In the genomic region with DNA sequence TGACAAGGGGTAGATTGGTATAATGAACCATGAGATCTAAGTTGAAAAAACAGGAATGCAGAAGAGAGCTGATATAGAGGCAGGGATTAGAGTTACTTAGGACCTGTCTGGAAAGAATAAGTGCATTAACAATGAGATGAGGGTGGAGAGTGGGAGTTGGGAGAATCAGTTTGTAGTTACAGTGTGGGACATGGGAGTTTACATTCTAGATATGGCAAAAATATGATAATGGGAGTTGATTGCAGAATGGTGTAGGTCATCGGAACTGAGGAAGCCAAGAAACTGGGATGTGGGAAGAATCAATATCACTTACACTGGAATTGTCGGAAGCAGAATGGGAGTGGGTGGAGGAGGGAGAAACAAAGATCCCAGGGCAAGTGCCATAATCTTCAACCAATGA, we compare ENCODE assay signal across 31 cellular contexts.
"Had no signal": no experiment of that assay in that cellular context is flagged by ENCODE, and none has a peak within 500 bp of the region (broad histone marks: within the 10 kb centered on the region; RNA-seq: fewer than 3 reads in every experiment).

No MANE protein-coding gene starts in this region.

- H3K27ac ChIP-seq: left lung, lower lobe of right lung, neural progenitor cell, neutrophil, ovary, prostate gland, skin epidermis, spleen, suprapubic skin, thoracic aorta, tibial artery, upper lobe of right lung had no signal

- H3K4me3 ChIP-seq: left lung, lower lobe of right lung, neural progenitor cell, ovary, prostate gland, skin epidermis, spleen, suprapubic skin, thoracic aorta, tibial artery, upper lobe of right lung had no signal

- H3K36me3 ChIP-seq: left lung, lower lobe of right lung, neural progenitor cell, neutrophil, ovary, prostate gland, spleen, suprapubic skin, thoracic aorta, tibial artery, upper lobe of right lung had no signal

- DNase-seq: hypothalamus; immature natural killer cell; kidney; left colon; left lung; lower lobe of right lung; mammary epithelial cell; mesenchymal stem cell; naive B cell; natural killer cell; nephron progenitor cell; occipital lobe; ovary; retina; right cardiac atrium; spleen; stimulated activated CD4-positive, alpha-beta T cell treated with anti-CD3 and anti-CD28 coated beads, Interleukin-4, amount 100 ng/mL, for 24 hours; stimulated activated naive CD4-positive, alpha-beta T cell; tibial artery; trophoblast cell; upper lobe of right lung had no signal

- H3K4me2 ChIP-seq: neural progenitor cell had no signal

- H3K9me3 Mint-ChIP-seq: nephron progenitor cell; neural progenitor cell; stimulated activated naive CD8-positive, alpha-beta T cell treated with anti-CD3 and anti-CD28 coated beads, Interleukin-15, Interleukin-2, amounts not matched to agents 100 ng/mL and 50 ng/mL, for 24 hours had no signal

- H3K9me3 ChIP-seq: left lung, lower lobe of right lung, neutrophil, ovary, prostate gland, spleen, suprapubic skin, thoracic aorta, tibial artery, upper lobe of right lung had no signal

- H3K4me1 Mint-ChIP-seq: immature natural killer cell; naive B cell; natural killer cell; nephron progenitor cell; stimulated activated effector memory CD8-positive, alpha-beta T cell treated with anti-CD3 and anti-CD28 coated beads, Interleukin-12 subunit alpha, Interleukin-12 subunit beta, amount 100 ng/mL, for 72 hours had no signal

- H3K27me3 Mint-ChIP-seq: naive B cell; stimulated activated naive CD8-positive, alpha-beta T cell treated with anti-CD3 and anti-CD28 coated beads, Interleukin-15, Interleukin-2, amounts not matched to agents 100 ng/mL and 50 ng/mL, for 24 hours had no signal

- H3K4me3 Mint-ChIP-seq: immature natural killer cell; naive B cell; natural killer cell; nephron progenitor cell; neural progenitor cell; stimulated activated effector memory CD8-positive, alpha-beta T cell treated with anti-CD3 and anti-CD28 coated beads, Interleukin-12 subunit alpha, Interleukin-12 subunit beta, amount 100 ng/mL, for 72 hours; stimulated activated naive CD8-positive, alpha-beta T cell treated with anti-CD3 and anti-CD28 coated beads, Interleukin-15, Interleukin-2, amounts not matched to agents 100 ng/mL and 50 ng/mL, for 24 hours had no signal

- H3K27me3 ChIP-seq: left lung, neural progenitor cell, neutrophil, ovary, spleen, suprapubic skin, tibial artery, upper lobe of right lung had no signal

- H3K27ac Mint-ChIP-seq: immature natural killer cell; naive B cell; natural killer cell; nephron progenitor cell; neural progenitor cell; stimulated activated effector memory CD8-positive, alpha-beta T cell treated with anti-CD3 and anti-CD28 coated beads, Interleukin-12 subunit alpha, Interleukin-12 subunit beta, amount 100 ng/mL, for 72 hours; stimulated activated naive CD8-positive, alpha-beta T cell treated with anti-CD3 and anti-CD28 coated beads, Interleukin-15, Interleukin-2, amounts not matched to agents 100 ng/mL and 50 ng/mL, for 24 hours had no signal

- H3K4me1 ChIP-seq: left lung, prostate gland, spleen, upper lobe of right lung had no signal

- H3K9ac ChIP-seq: neural progenitor cell had no signal

- H3K36me3 Mint-ChIP-seq: immature natural killer cell; naive B cell; natural killer cell; neural progenitor cell; stimulated activated effector memory CD8-positive, alpha-beta T cell treated with anti-CD3 and anti-CD28 coated beads, Interleukin-12 subunit alpha, Interleukin-12 subunit beta, amount 100 ng/mL, for 72 hours had no signal

- FAIRE-seq: islet of Langerhans, kidney, urothelium cell line had no signal

- H2AFZ ChIP-seq: neural progenitor cell had no signal
